ENCODE assay signal across 33 cellular contexts in genomic region chr1:202994756-202995155, GRCh38. TPM values are rescaled to one million over a fixed set of nuclear protein-coding genes. Genes with fewer than 3 reads are reported as not detected.
"Had no signal": no experiment of that assay in that cellular context is flagged by ENCODE, and none has a peak within 500 bp of the region (broad histone marks: within the 10 kb centered on the region; RNA-seq: fewer than 3 reads in every experiment).

No MANE protein-coding gene starts in this region.

- H2AFZ ChIP-seq: hepatocyte had no signal

- H3K9me3 ChIP-seq: body of pancreas, esophagus squamous epithelium, gastroesophageal sphincter had no signal

- H3K27ac ChIP-seq: body of pancreas, epithelial cell of prostate, esophagus squamous epithelium, gastroesophageal sphincter, heart right ventricle, hepatocyte, VCaP had no signal

- H3K4me1 ChIP-seq: body of pancreas, gastroesophageal sphincter had no signal

- H3K36me3 ChIP-seq: esophagus squamous epithelium, gastroesophageal sphincter, heart right ventricle had no signal

- H3K9me3 Mint-ChIP-seq: activated CD4-positive, alpha-beta memory T cell treated with anti-CD3 and anti-CD28 coated beads, Interleukin-2, amount 10 ng/mL, durations not matched to agents 7 days and 5 days; activated CD4-positive, alpha-beta T cell treated with anti-CD3 and anti-CD28 coated beads, Interleukin-2, amount 10 ng/mL, durations not matched to agents 7 days and 5 days; activated naive CD4-positive, alpha-beta T cell treated with anti-CD3 and anti-CD28 coated beads, Interleukin-2, amount 50 U/mL, for 24 hours; activated naive CD8-positive, alpha-beta T cell treated with anti-CD3 and anti-CD28 coated beads, Interleukin-2, amount 10 ng/mL, durations not matched to agents 7 days and 5 days; activated T-helper 17 cell treated with anti-CD3 and anti-CD28 coated beads, Interleukin-2, amount 50 U/mL, for 72 hours; T-helper 2 cell treated with Interferon-gamma antibody and Interleukin-4, amounts not matched to agents 5 μg/mL and 100 μg/mL, for 36 hours had no signal

- H3K79me2 ChIP-seq: hepatocyte had no signal

- H3K27ac Mint-ChIP-seq: activated CD4-positive, alpha-beta memory T cell treated with anti-CD3 and anti-CD28 coated beads, Interleukin-2, amount 10 ng/mL, durations not matched to agents 7 days and 5 days; activated CD4-positive, alpha-beta T cell treated with anti-CD3 and anti-CD28 coated beads, Interleukin-2, amount 10 ng/mL, durations not matched to agents 7 days and 5 days; activated naive CD4-positive, alpha-beta T cell treated with anti-CD3 and anti-CD28 coated beads, Interleukin-2, amount 50 U/mL, for 24 hours; activated naive CD8-positive, alpha-beta T cell treated with anti-CD3 and anti-CD28 coated beads, Interleukin-2, amount 10 ng/mL, durations not matched to agents 7 days and 5 days; activated T-helper 17 cell treated with anti-CD3 and anti-CD28 coated beads, Interleukin-2, amount 50 U/mL, for 72 hours; T-helper 17 cell; T-helper 2 cell treated with Interferon-gamma antibody and Interleukin-4, amounts not matched to agents 5 μg/mL and 100 μg/mL, for 36 hours; WTC11 had no signal

- H3K4me3 ChIP-seq: body of pancreas, esophagus squamous epithelium, gastroesophageal sphincter, heart right ventricle, hepatocyte had no signal

- ATAC-seq: activated T-cell treated with anti-CD3 and anti-CD28 coated beads, Interleukin-2, amount 50 U/mL, for 4 hours; activated T-helper 17 cell treated with anti-CD3 and anti-CD28 coated beads, Interleukin-2, amount 50 U/mL, for 72 hours; body of pancreas; gastroesophageal sphincter; heart right ventricle; T-helper 17 cell; WTC11 had no signal

- H3K27me3 ChIP-seq: body of pancreas had no signal

- H3K4me2 ChIP-seq: hepatocyte had no signal

- H3K36me3 Mint-ChIP-seq: activated naive CD8-positive, alpha-beta T cell treated with anti-CD3 and anti-CD28 coated beads, Interleukin-2, amount 10 ng/mL, durations not matched to agents 7 days and 5 days; WTC11 had no signal

- DNase-seq: activated CD4-positive, alpha-beta memory T cell treated with anti-CD3 and anti-CD28 coated beads, Interleukin-2, amount 10 ng/mL, durations not matched to agents 7 days and 5 days; activated CD4-positive, alpha-beta T cell treated with anti-CD3 and anti-CD28 coated beads for 1 hour; activated CD4-positive, alpha-beta T cell treated with anti-CD3 and anti-CD28 coated beads for 4 hours; activated CD4-positive, alpha-beta T cell treated with anti-CD3 and anti-CD28 coated beads, Interleukin-2, amount 10 ng/mL, durations not matched to agents 7 days and 5 days; activated CD4-positive, alpha-beta T cell treated with anti-CD3 and anti-CD28 coated beads, Interleukin-2, amount 50 U/mL, for 4 hours; activated CD8-positive, alpha-beta memory T cell treated with anti-CD3 and anti-CD28 coated beads, Interleukin-2, amount 50 U/mL, for 48 hours; activated effector memory CD4-positive, alpha-beta T cell treated with Interleukin-2 at 50 U/mL for 16 hours; activated gamma-delta T cell treated with Interleukin-2 at 50 U/mL for 16 hours; activated naive CD4-positive, alpha-beta T cell treated with Interleukin-2 at 50 U/mL for 16 hours; activated naive CD8-positive, alpha-beta T cell treated with anti-CD3 and anti-CD28 coated beads, Interleukin-2, amount 10 ng/mL, durations not matched to agents 7 days and 5 days; activated T-cell treated with anti-CD3 and anti-CD28 coated beads, Interleukin-2, amount 50 U/mL, for 4 hours; amygdala; aorta; body of pancreas; caudate nucleus; cortex of kidney; effector CD8-positive, alpha-beta T cell; esophagus squamous epithelium; foreskin melanocyte; heart right ventricle; T-helper 17 cell; T1000 had no signal

- H3K4me3 Mint-ChIP-seq: activated CD4-positive, alpha-beta memory T cell treated with anti-CD3 and anti-CD28 coated beads, Interleukin-2, amount 10 ng/mL, durations not matched to agents 7 days and 5 days; activated CD4-positive, alpha-beta T cell treated with anti-CD3 and anti-CD28 coated beads, Interleukin-2, amount 10 ng/mL, durations not matched to agents 7 days and 5 days; activated naive CD4-positive, alpha-beta T cell treated with anti-CD3 and anti-CD28 coated beads, Interleukin-2, amount 50 U/mL, for 24 hours; activated naive CD8-positive, alpha-beta T cell treated with anti-CD3 and anti-CD28 coated beads, Interleukin-2, amount 10 ng/mL, durations not matched to agents 7 days and 5 days; activated T-cell treated with anti-CD3 and anti-CD28 coated beads, Interleukin-2, amount 50 U/mL, for 4 hours; activated T-helper 17 cell treated with anti-CD3 and anti-CD28 coated beads, Interleukin-2, amount 50 U/mL, for 72 hours; T-helper 17 cell; T-helper 2 cell treated with Interferon-gamma antibody and Interleukin-4, amounts not matched to agents 5 μg/mL and 100 μg/mL, for 36 hours; WTC11 had no signal

- FAIRE-seq: colon, endometrium, endothelial cell of umbilical vein had no signal

RNA-seq across cellular contexts. Expression of gene PPFIA4, which starts 31.5 kb away (rescaled TPM):
- total RNA-seq: body of pancreas had no signal
